In the genomic region with DNA sequence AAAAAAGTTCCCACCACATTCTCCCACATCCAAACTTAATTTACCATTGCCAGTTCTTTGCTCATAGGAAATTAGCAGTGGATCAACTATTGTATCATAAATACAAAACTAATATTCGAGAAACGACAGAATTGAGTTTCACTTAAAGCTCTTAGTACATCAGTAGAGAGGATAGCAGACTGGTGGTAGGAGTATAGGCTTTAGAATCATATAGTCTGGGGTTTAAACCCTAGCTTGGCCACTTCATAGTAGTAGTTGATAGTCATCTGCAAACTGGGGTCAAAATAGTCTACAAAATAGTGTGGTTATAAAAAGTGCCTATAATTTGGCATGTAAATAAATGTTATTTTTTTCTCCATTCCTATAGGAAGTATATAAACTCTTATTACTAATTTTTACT, we compare ENCODE assay signal across 22 cellular contexts.
"Had no signal": no experiment of that assay in that cellular context is flagged by ENCODE, and none has a peak within 500 bp of the region (broad histone marks: within the 10 kb centered on the region; RNA-seq: fewer than 3 reads in every experiment).

No MANE protein-coding gene starts in this region.

- H3K9me3 Mint-ChIP-seq: stimulated activated memory B cell treated with anti-CD40 and anti-IgM and Interleukin-4, amounts not matched to agents 10 μg/mL and 1 μg/mL and 100 μg/mL, for 72 hours; stimulated activated naive B cell treated with anti-CD40 and anti-IgM and Interleukin-4, amounts not matched to agents 10 μg/mL and 1 μg/mL and 100 μg/mL, for 72 hours; stimulated activated naive CD8-positive, alpha-beta T cell treated with anti-CD3 and anti-CD28 coated beads, Interleukin-15, Interleukin-2, amounts not matched to agents 100 ng/mL and 50 ng/mL, for 24 hours; type B pancreatic cell had no signal

- H3K27ac Mint-ChIP-seq: stimulated activated memory B cell treated with anti-CD40 and anti-IgM and Interleukin-4, amounts not matched to agents 10 μg/mL and 1 μg/mL and 100 μg/mL, for 72 hours; stimulated activated naive B cell treated with anti-CD40 and anti-IgM and Interleukin-4, amounts not matched to agents 10 μg/mL and 1 μg/mL and 100 μg/mL, for 72 hours; stimulated activated naive CD8-positive, alpha-beta T cell treated with anti-CD3 and anti-CD28 coated beads, Interleukin-15, Interleukin-2, amounts not matched to agents 100 ng/mL and 50 ng/mL, for 24 hours; type B pancreatic cell had no signal

- H3K4me3 Mint-ChIP-seq: stimulated activated memory B cell treated with anti-CD40 and anti-IgM and Interleukin-4, amounts not matched to agents 10 μg/mL and 1 μg/mL and 100 μg/mL, for 72 hours; stimulated activated naive B cell treated with anti-CD40 and anti-IgM and Interleukin-4, amounts not matched to agents 10 μg/mL and 1 μg/mL and 100 μg/mL, for 72 hours; stimulated activated naive CD8-positive, alpha-beta T cell treated with anti-CD3 and anti-CD28 coated beads, Interleukin-15, Interleukin-2, amounts not matched to agents 100 ng/mL and 50 ng/mL, for 24 hours; type B pancreatic cell had no signal

- H3K4me1 Mint-ChIP-seq: stimulated activated memory B cell treated with anti-CD40 and anti-IgM and Interleukin-4, amounts not matched to agents 10 μg/mL and 1 μg/mL and 100 μg/mL, for 72 hours had no signal

- H3K27me3 Mint-ChIP-seq: stimulated activated memory B cell treated with anti-CD40 and anti-IgM and Interleukin-4, amounts not matched to agents 10 μg/mL and 1 μg/mL and 100 μg/mL, for 72 hours; stimulated activated naive B cell treated with anti-CD40 and anti-IgM and Interleukin-4, amounts not matched to agents 10 μg/mL and 1 μg/mL and 100 μg/mL, for 72 hours; stimulated activated naive CD8-positive, alpha-beta T cell treated with anti-CD3 and anti-CD28 coated beads, Interleukin-15, Interleukin-2, amounts not matched to agents 100 ng/mL and 50 ng/mL, for 24 hours; type B pancreatic cell had no signal

- ATAC-seq: stimulated activated memory B cell treated with anti-CD40 and anti-IgM and Interleukin-4, amounts not matched to agents 10 μg/mL and 1 μg/mL and 100 μg/mL, for 72 hours; stimulated activated naive B cell treated with anti-CD40 and anti-IgM and Interleukin-4, amounts not matched to agents 10 μg/mL and 1 μg/mL and 100 μg/mL, for 72 hours; upper lobe of right lung had no signal

- DNase-seq: stimulated activated CD4-positive, alpha-beta T cell treated with anti-CD3 and anti-CD28 coated beads, Interleukin-1b, Interleukin-23, amount 100 ng/mL, for 48 hours; stimulated activated CD4-positive, alpha-beta T cell treated with anti-CD3 and anti-CD28 coated beads, Interleukin-2, amount 100 ng/mL, for 24 hours; stimulated activated CD4-positive, alpha-beta T cell treated with anti-CD3 and anti-CD28 coated beads, Interleukin-2, amount 100 ng/mL, for 48 hours; stimulated activated CD4-positive, alpha-beta T cell treated with anti-CD3 and anti-CD28 coated beads, Interleukin-4, amount 100 ng/mL, for 1 hour; stimulated activated CD4-positive, alpha-beta T cell treated with anti-CD3 and anti-CD28 coated beads, Interleukin-4, amount 100 ng/mL, for 24 hours; stimulated activated CD4-positive, alpha-beta T cell treated with anti-CD3 and anti-CD28 coated beads, Interleukin-4, amount 100 ng/mL, for 4 hours; stimulated activated CD8-positive, alpha-beta memory T cell treated with anti-CD3 and anti-CD28 coated beads, Interleukin-4, amount 100 ng/mL, for 48 hours; stimulated activated naive B cell treated with anti-CD40 and anti-IgM and Interleukin-4, amounts not matched to agents 10 μg/mL and 1 μg/mL and 100 μg/mL, for 72 hours; stimulated activated naive CD4-positive, alpha-beta T cell; stimulated activated naive CD4-positive, alpha-beta T cell treated with Interleukin-2 at 50 U/mL for 16 hours; stomach; substantia nigra; testis; thyroid gland; tibial artery; transverse colon; upper lobe of left lung; upper lobe of right lung; uterus had no signal
